9 cellular contexts compared by ENCODE assay signal in genomic region chr9:131405429-131405828, GRCh38. TPM values are rescaled to one million over a fixed set of nuclear protein-coding genes. Genes with fewer than 3 reads are reported as not detected.
DNase-seq lines count a peak whose midpoint lies in the region; ATAC-seq and TF ChIP-seq lines count a peak whose summit lies in the region.
"Had no signal": no experiment of that assay in that cellular context is flagged by ENCODE, and none has a peak within 500 bp of the region (broad histone marks: within the 10 kb centered on the region; RNA-seq: fewer than 3 reads in every experiment).

No MANE protein-coding gene starts in this region.

- no peaks in the 10 kb centered on the region for H3K9me3 ChIP-seq in PC-9 (ENCODE audit: insufficient read depth, low read depth)

- H3F3A ChIP-seq in PC-9 (ENCODE audit: insufficient read depth, low read depth), result peaks cover 42% of the 10 kb centered on the region; the same call in 1 of the 2 replicates

- POLR2A ChIA-PET in PC-9 (lab: Charles Lee; ENCODE audit: unreplicated experiment), result interaction anchor here (0.6 kb wide), 1 partner anchor 29 kb away, joined by 9 read pairs; no protein-coding TSS in a partner anchor

- H3K9me2 ChIP-seq in PC-9 (ENCODE audit: insufficient read depth), result no peaks in the 10 kb centered on the region

- in situ Hi-C loops in astrocyte of the spinal cord (cut with HindIII; ENCODE audit: low sequenced_read_pairs), result no loop called here

- no TSS peak for BruUV-seq in PC-9 (replicated peaks; lab: Mats Ljungman, UMichigan)

- H3K27me3 Mint-ChIP-seq in T-helper 1 cell treated with Interleukin-12 subunit alpha and Interleukin-12 subunit beta and Interleukin-4 antibody, amounts not matched to agents 30 μg/mL and 1 μg/mL, for 36 hours (ENCODE audit: low read depth), result no peaks in the 10 kb centered on the region

- H3K4me3 ChIP-seq in astrocyte of the spinal cord (ENCODE audit: low read depth, low read length) (no peak overlapping the region), PC-9 (no peak overlapping the region)

- H3K4me1 Mint-ChIP-seq in T-helper 1 cell treated with Interleukin-12 subunit alpha and Interleukin-12 subunit beta and Interleukin-4 antibody, amounts not matched to agents 30 μg/mL and 1 μg/mL, for 36 hours (ENCODE audit: low read depth), result peaks cover 75% of the 10 kb centered on the region

- H3K79me2 ChIP-seq in PC-9 (ENCODE audit: low read depth), result peaks cover 100% of the 10 kb centered on the region

- H3K4me1 ChIP-seq in PC-9 (replicated peaks; ENCODE audit: insufficient read depth), result peaks cover 3% of the 10 kb centered on the region

- H3K27me3 ChIP-seq in PC-9 (ENCODE audit: insufficient read depth, low read depth), result no peaks in the 10 kb centered on the region

- peaks cover 100% of the 10 kb centered on the region for H4K20me1 ChIP-seq in PC-9 (ENCODE audit: insufficient read depth)

- peak overlapping the region; percentile 57 for H3K27ac Mint-ChIP-seq in T-helper 1 cell treated with Interleukin-12 subunit alpha and Interleukin-12 subunit beta and Interleukin-4 antibody, amounts not matched to agents 30 μg/mL and 1 μg/mL, for 36 hours

- CTCF ChIA-PET in PC-9 (lab: Charles Lee), result interaction anchor here (0.5 kb wide), 1 partner anchor 10 kb away, joined by 3 read pairs; no protein-coding TSS in a partner anchor

- peak overlapping the region; percentile 77 for H3K4me3 Mint-ChIP-seq in T-helper 1 cell treated with Interleukin-12 subunit alpha and Interleukin-12 subunit beta and Interleukin-4 antibody, amounts not matched to agents 30 μg/mL and 1 μg/mL, for 36 hours

- peaks cover 25% of the 10 kb centered on the region for H3K36me3 Mint-ChIP-seq in T-helper 1 cell treated with Interleukin-12 subunit alpha and Interleukin-12 subunit beta and Interleukin-4 antibody, amounts not matched to agents 30 μg/mL and 1 μg/mL, for 36 hours (ENCODE audit: low read depth)

- no peak for TF ChIP-seq CTCF in astrocyte of the spinal cord (IDR thresholded peaks at IDR 0.05; ENCODE audit: low read depth, low read length)
- no peak for TF ChIP-seq CTCF in PC-9 (conservative IDR thresholded peaks at IDR 0.05)

- no peaks in the 10 kb centered on the region for H3K9me3 Mint-ChIP-seq in T-helper 1 cell treated with Interleukin-12 subunit alpha and Interleukin-12 subunit beta and Interleukin-4 antibody, amounts not matched to agents 30 μg/mL and 1 μg/mL, for 36 hours

- peak overlapping the region; percentile 51 for H3K27ac ChIP-seq in temporal lobe (ENCODE audit: low read depth, low read length)
- H3K27ac ChIP-seq in PC-9, result no peak overlapping the region

- intact Hi-C loops in PC-9 (cut with micrococcal nuclease; ENCODE audit: unreplicated experiment), result no loop called here

- no peak overlapping the region for H2AFZ ChIP-seq in PC-9

- H3K4me2 ChIP-seq in PC-9, result no peak overlapping the region

- H3K36me3 ChIP-seq in PC-9 (ENCODE audit: low read depth), result peaks cover 8% of the 10 kb centered on the region; the same call in 1 of the 2 replicates

- DNase-seq in T-helper 1 cell, result no peak
- DNase-seq in astrocyte of the spinal cord (ENCODE audit: low read depth, low spot score), result peak; percentile 78
- peak; percentile 86 for DNase-seq in iris pigment epithelial cell (ENCODE audit: low read depth)
- DNase-seq in PC-9, result no peak
- DNase-seq: GOT3 had no signal

- ATAC-seq in HG02588 (IDR thresholded peaks at IDR 0.05; ENCODE audit: unreplicated experiment) (no peak), GM18861 (IDR thresholded peaks at IDR 0.05; ENCODE audit: unreplicated experiment) (no peak)

RNA-seq across cellular contexts. Expression of gene PRRC2B, which starts 11.5 kb away (rescaled TPM):
- total RNA-seq in temporal lobe (259 TPM), PC-9 (2021) (307 and 361 TPM in 2 replicates)

Comparison
In these comparisons a context has a peak if more than half of its experiments do, and no peak if none do; other contexts are left out.
1. DNase-seq: peak in astrocyte of the spinal cord (single experiment) and iris pigment epithelial cell (single experiment); none in T-helper 1 cell (0 of 5) and PC-9 (0 of 2).